17 cellular contexts compared by ENCODE assay signal in the genomic region with DNA sequence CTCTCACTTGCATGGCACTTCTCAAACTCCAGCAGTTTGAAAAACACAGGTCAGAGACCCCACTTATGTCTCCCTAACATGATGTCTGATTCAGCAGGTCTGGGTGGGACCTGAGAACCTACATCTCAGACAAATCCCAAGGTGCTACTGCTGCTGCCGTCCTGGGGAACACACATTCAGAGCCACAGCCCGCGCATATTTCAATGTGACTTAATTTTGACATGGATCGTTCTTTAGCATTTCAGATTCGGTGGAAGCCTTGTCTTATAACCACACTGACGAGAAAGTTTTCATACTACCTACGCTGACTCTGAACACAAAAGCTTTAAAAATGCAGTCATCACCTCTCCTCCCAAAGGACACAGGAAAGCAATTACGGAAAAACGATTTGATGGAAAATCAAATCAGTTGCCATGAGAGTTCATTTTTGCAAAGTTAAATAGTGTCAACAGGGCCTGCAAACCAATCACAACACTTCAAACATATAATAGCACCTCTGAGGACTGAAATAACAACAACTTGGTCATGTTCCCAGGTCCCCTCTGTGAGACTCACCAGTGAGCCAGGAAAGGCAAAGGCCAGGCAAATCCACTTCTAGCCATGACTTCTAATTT.
DNase-seq lines count a peak whose midpoint lies in the region; ATAC-seq, FAIRE-seq and TF ChIP-seq lines count a peak whose summit lies in the region.
"Had no signal": no experiment of that assay in that cellular context is flagged by ENCODE, and none has a peak within 500 bp of the region (broad histone marks: within the 10 kb centered on the region; RNA-seq: fewer than 3 reads in every experiment).

No MANE protein-coding gene starts in this region.

- TF ChIP-seq CTCF in WTC11 (IDR thresholded peaks at IDR 0.05) (no peak), nephron (IDR thresholded peaks at IDR 0.05; ENCODE audit: unreplicated experiment in 3 of 3) (no peak)

- H3K36me3 Mint-ChIP-seq in WTC11 (peaks cover 27% of the 10 kb centered on the region), nephron (ENCODE audit: low read depth) (peaks cover 10% of the 10 kb centered on the region)

- no peak for FAIRE-seq in GM12892 (lab: Jason Lieb, UNC)
- FAIRE-seq: D721Med, GM19239, H54, K562 had no signal

- H3K9me3 ChIP-seq in HAP-1, result no peaks in the 10 kb centered on the region
- H3K9me3 ChIP-seq: BE2C, MG63, SJSA1 had no signal

- in situ Hi-C loops in HAP-1 (cut with MboI; ENCODE audit: low sequenced_read_pairs), result no loop called here

- no peaks in the 10 kb centered on the region for H3K4me1 ChIP-seq in HAP-1
- H3K4me1 ChIP-seq: BE2C, SJSA1 had no signal

- H3K4me1 Mint-ChIP-seq in WTC11 (peaks cover 23% of the 10 kb centered on the region), nephron (peaks cover 20% of the 10 kb centered on the region)

- H3K27me3 Mint-ChIP-seq in WTC11 (ENCODE audit: low read depth) (no peaks in the 10 kb centered on the region), nephron (ENCODE audit: low read depth) (peaks cover 24% of the 10 kb centered on the region)

- H3K27ac Mint-ChIP-seq in WTC11 (peak overlapping the region; percentile 65), nephron (peak overlapping the region; percentile 7 to 52 (median 40))

- DNase-seq in NCI-H1092 (lab: John Stamatoyannopoulos, UW) (peak; percentile 26), WTC11 (ENCODE audit: low spot score) (no peak), posterior vena cava (ENCODE audit: low spot score) (peak; percentile 34), HAP-1 (ENCODE audit: low spot score in 2 of 2) (no peak), GM12892 (ENCODE audit: insufficient read length) (no peak)
- DNase-seq in stimulated activated CD4-positive, alpha-beta T cell treated with anti-CD3 and anti-CD28 coated beads, Interleukin-2, amount 100 ng/mL, for 48 hours, result no peak
- no peak for DNase-seq in stimulated activated naive CD4-positive, alpha-beta T cell treated with Interleukin-2 at 50 U/mL for 16 hours (lab: John Stamatoyannopoulos, UW)
- DNase-seq: BE2C, GDM1, NCI-H226 had no signal

- CTCF ChIA-PET in WTC11 (lab: Charles Lee), result interaction anchor here (1.1 to 2.1 kb wide), 17 partner anchors 7 to 306 kb away, joined by 3 to 84 read pairs (median 7); partner anchors contain the start of gene SHANK2

- H3K9me3 Mint-ChIP-seq in WTC11 (peaks cover 15% of the 10 kb centered on the region), nephron (peaks cover 10% of the 10 kb centered on the region)

- H3K27me3 ChIP-seq in HAP-1 (ENCODE audit: low read depth), result no peaks in the 10 kb centered on the region
- H3K27me3 ChIP-seq: BE2C, MG63, SJSA1 had no signal

- no peaks in the 10 kb centered on the region for H3K36me3 ChIP-seq in HAP-1 (replicated peaks)
- H3K36me3 ChIP-seq: BE2C, MG63, SJSA1 had no signal

- ATAC-seq in WTC11, result no peak

- H3K4me3 ChIP-seq in HAP-1, result no peak overlapping the region
- H3K4me3 ChIP-seq: K562, MG63, SJSA1 had no signal

- intact Hi-C loops in posterior vena cava (cut with DNase I), result no loop called here

- no peak overlapping the region for H3K4me3 Mint-ChIP-seq in WTC11
- no peak overlapping the region for H3K4me3 Mint-ChIP-seq in nephron

- no peak for TF ChIP-seq POLR2A in GM12892 (IDR thresholded peaks at IDR 0.05; ENCODE audit: low read depth, low read length)

- POLR2A ChIA-PET in WTC11 (lab: Charles Lee), result no interaction called here

TF ChIP-seq in WTC11, 78 proteins besides CTCF, POLR2A, EP300 and RAD21:
- no peak for TF ChIP-seq ZNF219 (CRISPR knock-in tag; IDR thresholded peaks at IDR 0.05; ENCODE audit: borderline replicate concordance)

Comparison
In these comparisons a context has a peak if more than half of its experiments do, and no peak if none do; other contexts are left out.
1. DNase-seq: peak in NCI-H1092 (single experiment) and posterior vena cava (single experiment); none in WTC11 (single experiment), stimulated activated CD4-positive, alpha-beta T cell treated with anti-CD3 and anti-CD28 coated beads, Interleukin-2, amount 100 ng/mL, for 48 hours (0 of 2), stimulated activated naive CD4-positive, alpha-beta T cell treated with Interleukin-2 at 50 U/mL for 16 hours (single experiment), HAP-1 (0 of 2) and GM12892 (single experiment).